13 cellular contexts compared by ENCODE assay signal in genomic region chr3:21390136-21390535, GRCh38.
A peak's percentile ranks its signal among the peaks of the same experiment; 100 is the strongest.
DNase-seq lines count a peak whose midpoint lies in the region; ATAC-seq and TF ChIP-seq lines count a peak whose summit lies in the region.
"Had no signal": no experiment of that assay in that cellular context is flagged by ENCODE, and none has a peak within 500 bp of the region (broad histone marks: within the 10 kb centered on the region; RNA-seq: fewer than 3 reads in every experiment).

No MANE protein-coding gene starts in this region.

- no peaks in the 10 kb centered on the region for H3K9me3 ChIP-seq in adrenal gland (replicated peaks in 1 of 3)
- H3K9me3 ChIP-seq: gastroesophageal sphincter had no signal

- ATAC-seq in HG02571 (IDR thresholded peaks at IDR 0.05; ENCODE audit: unreplicated experiment) (no peak), HG03460 (IDR thresholded peaks at IDR 0.05; ENCODE audit: unreplicated experiment) (no peak)
- ATAC-seq: gastroesophageal sphincter; HCT116; stimulated activated memory B cell treated with anti-CD40 and anti-IgM and Interleukin-4, amounts not matched to agents 10 μg/mL and 1 μg/mL and 100 μg/mL, for 72 hours had no signal

- no peak overlapping the region for H3K27ac Mint-ChIP-seq in activated naive CD4-positive, alpha-beta T cell treated with anti-CD3 and anti-CD28 coated beads, Interleukin-2, amount 10 ng/mL, durations not matched to agents 7 days and 5 days
- H3K27ac Mint-ChIP-seq: stimulated activated memory B cell treated with anti-CD40 and anti-IgM and Interleukin-4, amounts not matched to agents 10 μg/mL and 1 μg/mL and 100 μg/mL, for 72 hours had no signal

- no peaks in the 10 kb centered on the region for H3K36me3 Mint-ChIP-seq in activated naive CD4-positive, alpha-beta T cell treated with anti-CD3 and anti-CD28 coated beads, Interleukin-2, amount 10 ng/mL, durations not matched to agents 7 days and 5 days
- H3K36me3 Mint-ChIP-seq: stimulated activated memory B cell treated with anti-CD40 and anti-IgM and Interleukin-4, amounts not matched to agents 10 μg/mL and 1 μg/mL and 100 μg/mL, for 72 hours had no signal

- intact Hi-C loops in adrenal gland (cut with DNase I), result no loop called here

- H3K27ac ChIP-seq in adrenal gland, result no peak overlapping the region
- H3K27ac ChIP-seq: gastroesophageal sphincter had no signal

- H3K36me3 ChIP-seq in adrenal gland (replicated peaks in 1 of 2), result no peaks in the 10 kb centered on the region
- H3K36me3 ChIP-seq: gastroesophageal sphincter had no signal

- TF ChIP-seq CTCF in AG04449 (IDR thresholded peaks at IDR 0.05; ENCODE audit: insufficient read depth, low read length, missing control alignments), result no peak
- no peak for TF ChIP-seq CTCF in foreskin fibroblast (IDR thresholded peaks at IDR 0.05; ENCODE audit: low read depth, low read length)
- no peak for TF ChIP-seq CTCF in adrenal gland (IDR thresholded peaks at IDR 0.05)

- 35 to 47% (median 38%) methylated on average over 3 of the region's 3 CpGs for WGBS in adrenal gland, 4 donors

- H3K4me1 ChIP-seq in adrenal gland (replicated peaks in 1 of 2), result no peaks in the 10 kb centered on the region
- H3K4me1 ChIP-seq: gastroesophageal sphincter had no signal

- H3K4me3 ChIP-seq in AG04449 (ENCODE audit: low read depth, low read length) (no peak overlapping the region), foreskin fibroblast (ENCODE audit: low read depth in 1 of 2, low read length in 2 of 2) (no peak overlapping the region), adrenal gland (no peak overlapping the region)
- H3K4me3 ChIP-seq: gastroesophageal sphincter had no signal

- no peaks in the 10 kb centered on the region for H3K27me3 Mint-ChIP-seq in activated naive CD4-positive, alpha-beta T cell treated with anti-CD3 and anti-CD28 coated beads, Interleukin-2, amount 10 ng/mL, durations not matched to agents 7 days and 5 days
- H3K27me3 Mint-ChIP-seq: stimulated activated memory B cell treated with anti-CD40 and anti-IgM and Interleukin-4, amounts not matched to agents 10 μg/mL and 1 μg/mL and 100 μg/mL, for 72 hours had no signal

- CTCF ChIA-PET in AG04449 (lab: Yijun Ruan, JAX), result no interaction called here
- CTCF ChIA-PET in activated naive CD4-positive, alpha-beta T cell treated with anti-CD3 and anti-CD28 coated beads, Interleukin-2, amount 10 ng/mL, durations not matched to agents 7 days and 5 days (lab: Charles Lee), result no interaction called here

- TF ChIP-seq POLR2A in adrenal gland (IDR thresholded peaks at IDR 0.05), result no peak

- peaks cover 13% of the 10 kb centered on the region for H3K9me3 Mint-ChIP-seq in activated naive CD4-positive, alpha-beta T cell treated with anti-CD3 and anti-CD28 coated beads, Interleukin-2, amount 10 ng/mL, durations not matched to agents 7 days and 5 days

- H3K27me3 ChIP-seq in adrenal gland, result no peaks in the 10 kb centered on the region
- H3K27me3 ChIP-seq: gastroesophageal sphincter had no signal

- H3K4me3 Mint-ChIP-seq in activated naive CD4-positive, alpha-beta T cell treated with anti-CD3 and anti-CD28 coated beads, Interleukin-2, amount 10 ng/mL, durations not matched to agents 7 days and 5 days, result no peak overlapping the region
- H3K4me3 Mint-ChIP-seq: stimulated activated memory B cell treated with anti-CD40 and anti-IgM and Interleukin-4, amounts not matched to agents 10 μg/mL and 1 μg/mL and 100 μg/mL, for 72 hours had no signal

- DNase-seq in AG04449 (ENCODE audit: low read depth, low spot score), result peak; percentile 91
- DNase-seq in GM04504 (ENCODE audit: low read depth), result peak; percentile 89
- peak; percentile 37 for DNase-seq in SHP77 treated with DMSO at 0.1 percent for 48 hours (lab: John Stamatoyannopoulos, UW)
- DNase-seq in foreskin fibroblast, result peak; percentile 88 to 93
- DNase-seq in activated naive CD4-positive, alpha-beta T cell treated with anti-CD3 and anti-CD28 coated beads, Interleukin-2, amount 10 ng/mL, durations not matched to agents 7 days and 5 days, result no peak
- no peak for DNase-seq in adrenal gland
- DNase-seq: NCI-H1436; stimulated activated CD4-positive, alpha-beta T cell treated with anti-CD3 and anti-CD28 coated beads, Interleukin-4, amount 100 ng/mL, for 1 hour had no signal

- POLR2A ChIA-PET in AG04449 (lab: Yijun Ruan, JAX), result interaction anchor here (0.7 kb wide), 1 partner anchor 578 kb away, joined by 4 read pairs; no protein-coding TSS in a partner anchor

- H3K4me1 Mint-ChIP-seq in activated naive CD4-positive, alpha-beta T cell treated with anti-CD3 and anti-CD28 coated beads, Interleukin-2, amount 10 ng/mL, durations not matched to agents 7 days and 5 days, result no peaks in the 10 kb centered on the region
- H3K4me1 Mint-ChIP-seq: stimulated activated memory B cell treated with anti-CD40 and anti-IgM and Interleukin-4, amounts not matched to agents 10 μg/mL and 1 μg/mL and 100 μg/mL, for 72 hours had no signal

Comparison
In these comparisons a context has a peak if more than half of its experiments do, and no peak if none do; other contexts are left out.
1. DNase-seq: peak in AG04449 (single experiment), GM04504 (single experiment), SHP77 treated with DMSO at 0.1 percent for 48 hours (single experiment) and foreskin fibroblast (2 of 2); none in activated naive CD4-positive, alpha-beta T cell treated with anti-CD3 and anti-CD28 coated beads, Interleukin-2, amount 10 ng/mL, durations not matched to agents 7 days and 5 days (single experiment) and adrenal gland (0 of 7).